13 cellular contexts compared by ENCODE assay signal in genomic region chr1:150273310-150273709, GRCh38. TPM values are rescaled to one million over a fixed set of nuclear protein-coding genes. Genes with fewer than 3 reads are reported as not detected.
A peak's percentile ranks its signal among the peaks of the same experiment; 100 is the strongest.
DNase-seq lines count a peak whose midpoint lies in the region; ATAC-seq, FAIRE-seq and TF ChIP-seq lines count a peak whose summit lies in the region.
"Had no signal": no experiment of that assay in that cellular context is flagged by ENCODE, and none has a peak within 500 bp of the region (broad histone marks: within the 10 kb centered on the region; RNA-seq: fewer than 3 reads in every experiment).

No MANE protein-coding gene starts in this region.

- no peak for ATAC-seq in WTC11
- no peak for ATAC-seq in gastrocnemius medialis
- ATAC-seq: activated CD8-positive, alpha-beta T cell treated with anti-CD3 and anti-CD28 coated beads for 36 hours; foreskin keratinocyte had no signal

- no peaks in the 10 kb centered on the region for H3K9me3 Mint-ChIP-seq in WTC11
- H3K9me3 Mint-ChIP-seq: activated CD8-positive, alpha-beta T cell treated with anti-CD3 and anti-CD28 coated beads for 36 hours had no signal

- no peaks in the 10 kb centered on the region for H3K27me3 Mint-ChIP-seq in WTC11 (ENCODE audit: low read depth)
- H3K27me3 Mint-ChIP-seq: activated CD8-positive, alpha-beta T cell treated with anti-CD3 and anti-CD28 coated beads for 36 hours had no signal

- in situ Hi-C loops in gastrocnemius medialis (cut with MboI; ENCODE audit: low sequenced_read_pairs in 4 of 4) = no loop called here

- H3K4me1 ChIP-seq in gastrocnemius medialis = peaks cover 0 to 32% of the 10 kb centered on the region in 2 donors
- H3K4me1 ChIP-seq: foreskin keratinocyte had no signal

- H3K9me3 ChIP-seq in gastrocnemius medialis = no peaks in the 10 kb centered on the region
- H3K9me3 ChIP-seq: thyroid gland had no signal

- CTCF ChIA-PET in WTC11 (lab: Charles Lee) = interaction anchor here (1.3 to 2.7 kb wide), 4 partner anchors 9 to 86 kb away, joined by 6 to 55 read pairs (median 31); partner anchors contain the start of genes CA14 and CIART

- no peaks in the 10 kb centered on the region for H3K27me3 ChIP-seq in gastrocnemius medialis
- H3K27me3 ChIP-seq: foreskin keratinocyte, thyroid gland had no signal

- peak overlapping the region; percentile 35 to 75 (median 65) for H3K27ac ChIP-seq in gastrocnemius medialis
- H3K27ac ChIP-seq: foreskin keratinocyte had no signal

- no peak for TF ChIP-seq POLR2A in gastrocnemius medialis (IDR thresholded peaks at IDR 0.05)

- peak overlapping the region; percentile 61 for H3K27ac Mint-ChIP-seq in WTC11
- H3K27ac Mint-ChIP-seq: activated CD8-positive, alpha-beta T cell treated with anti-CD3 and anti-CD28 coated beads for 36 hours had no signal

- POLR2A ChIA-PET in WTC11 (lab: Charles Lee) = interaction anchor here (0.6 to 3.6 kb wide), 5 partner anchors 9 to 486 kb away, joined by 4 to 43 read pairs (median 7); partner anchors contain the start of genes CA14, CIART and RPRD2

- intact Hi-C loops in gastrocnemius medialis (cut with DNase I; ENCODE audit: low total_unique reads) = no loop called here

- DNase-seq in GM18507 (ENCODE audit: extremely low spot score, insufficient read length, low read depth) (no peak), WTC11 (ENCODE audit: low spot score) (no peak), globus pallidus (ENCODE audit: low spot score) (peak; percentile 29), gastrocnemius medialis (no peak), SIG-M5 treated with dmso at 0.1 percent for 504 hours (lab: John Stamatoyannopoulos, UW; ENCODE audit: unreplicated experiment) (no peak), SK-N-DZ (ENCODE audit: low spot score) (no peak), RKO (ENCODE audit: low spot score) (no peak)
- DNase-seq in activated CD8-positive, alpha-beta memory T cell treated with anti-CD3 and anti-CD28 coated beads, Interleukin-2, amount 50 U/mL, for 48 hours = no peak
- DNase-seq: activated CD8-positive, alpha-beta T cell treated with anti-CD3 and anti-CD28 coated beads for 36 hours; foreskin keratinocyte; KBM-7; NCI-H345; thyroid gland had no signal

- no peaks in the 10 kb centered on the region for H3K36me3 ChIP-seq in gastrocnemius medialis
- H3K36me3 ChIP-seq: thyroid gland had no signal

- H3K36me3 Mint-ChIP-seq in WTC11 = no peaks in the 10 kb centered on the region

- peak overlapping the region in 2 of 4 donors; percentile 28 to 36 for H3K4me3 ChIP-seq in gastrocnemius medialis

- peak; percentile 24 for FAIRE-seq in GM18507 (lab: Jason Lieb, UNC)

- H3K4me3 Mint-ChIP-seq in WTC11 = peak overlapping the region; percentile 68
- H3K4me3 Mint-ChIP-seq: activated CD8-positive, alpha-beta T cell treated with anti-CD3 and anti-CD28 coated beads for 36 hours had no signal

- TF ChIP-seq CTCF in WTC11 (IDR thresholded peaks at IDR 0.05) (no peak), gastrocnemius medialis (IDR thresholded peaks at IDR 0.05 in 4 of 5, conservative IDR thresholded peaks at IDR 0.05 in 1 of 5) (no peak)

- H3K4me1 Mint-ChIP-seq in WTC11 = peaks cover 33% of the 10 kb centered on the region

TF ChIP-seq in WTC11, 78 proteins besides CTCF, POLR2A, EP300 and RAD21 (continues in another document):
- TF ChIP-seq CDX4 (CRISPR knock-in tag; IDR thresholded peaks at IDR 0.05; ENCODE audit: borderline replicate concordance) (no peak), JAZF1 (CRISPR knock-in tag; IDR thresholded peaks at IDR 0.05) (no peak), AR (CRISPR knock-in tag; IDR thresholded peaks at IDR 0.05) (no peak), ZNF532 (CRISPR knock-in tag; IDR thresholded peaks at IDR 0.05; ENCODE audit: borderline replicate concordance) (no peak)

RNA-seq across cellular contexts. Expression of gene C1orf54, which starts 0.7 kb away (rescaled TPM):
- total RNA-seq in WTC11 (2021) (10.3 to 19.0 TPM (median 18.0 TPM) in 3 replicates), gastrocnemius medialis (1 to 10 TPM; 1.8 to 5.7 (median 4.8) TPM)
- 3.7 and 11.2 TPM in 2 replicates for polyA plus RNA-seq in SK-N-DZ (2014; cell fraction: cytosol; rRNA removed)
- 1.7 and 5.0 TPM in 2 replicates for polyA plus RNA-seq in SK-N-DZ (2014; cell fraction: nucleus; rRNA removed)

RNA-seq across cellular contexts. Expression of gene APH1A, which starts 4.5 kb away (rescaled TPM):
- total RNA-seq in WTC11 (2021) (110 to 120 TPM (median 113 TPM) in 3 replicates), gastrocnemius medialis (10 to 100 TPM; 41.2 to 63.8 (median 54.9) TPM)
- polyA plus RNA-seq in SK-N-DZ (2014; cell fraction: cytosol; rRNA removed) = 241 and 259 TPM in 2 replicates
- 157 and 245 TPM in 2 replicates for polyA plus RNA-seq in SK-N-DZ (2014; cell fraction: nucleus; rRNA removed)

RNA-seq across cellular contexts. Expression of gene CIART, which starts 9.0 kb away (rescaled TPM):
- 7.8 to 10.5 TPM (median 8.1 TPM) in 3 replicates for total RNA-seq in WTC11 (2021)
- 10 to 100 TPM in 3 of 4 donors, 1 to 10 TPM in 1; 8.2 to 15.8 (median 11.7) TPM for total RNA-seq in gastrocnemius medialis
- polyA plus RNA-seq in SK-N-DZ (2014; cell fraction: cytosol; rRNA removed) = 13.1 and 13.9 TPM in 2 replicates
- polyA plus RNA-seq in SK-N-DZ (2014; cell fraction: nucleus; rRNA removed) = 10.6 and 16.1 TPM in 2 replicates

RNA-seq across cellular contexts. Expression of gene CA14, which starts 15.7 kb away (rescaled TPM):
- total RNA-seq in WTC11 (2021) (35.3 to 46.9 TPM (median 45.0 TPM) in 3 replicates), gastrocnemius medialis (1 to 10 TPM in 1 of 4 donors, under 1 TPM in 2, not detected in 1; 0.20 to 3.8 (median 0.31) TPM)
- polyA plus RNA-seq in SK-N-DZ (2014; cell fraction: cytosol; rRNA removed) = 39.9 and 40.7 TPM in 2 replicates
- 51.7 and 53.4 TPM in 2 replicates for polyA plus RNA-seq in SK-N-DZ (2014; cell fraction: nucleus; rRNA removed)
- total RNA-seq: activated CD8-positive, alpha-beta T cell treated with anti-CD3 and anti-CD28 coated beads for 36 hours had no signal

RNA-seq across cellular contexts. Expression of gene MRPS21, which starts 20.4 kb away (rescaled TPM):
- total RNA-seq in WTC11 (2021) (100 to 105 TPM (median 100 TPM) in 3 replicates), gastrocnemius medialis (10 to 100 TPM; 27.8 to 46.3 (median 31.5) TPM)
- polyA plus RNA-seq in SK-N-DZ (2014; cell fraction: cytosol; rRNA removed) = 200 and 203 TPM in 2 replicates
- polyA plus RNA-seq in SK-N-DZ (2014; cell fraction: nucleus; rRNA removed) = 214 and 248 TPM in 2 replicates
